19 cellular contexts compared by ENCODE assay signal in the genomic region with DNA sequence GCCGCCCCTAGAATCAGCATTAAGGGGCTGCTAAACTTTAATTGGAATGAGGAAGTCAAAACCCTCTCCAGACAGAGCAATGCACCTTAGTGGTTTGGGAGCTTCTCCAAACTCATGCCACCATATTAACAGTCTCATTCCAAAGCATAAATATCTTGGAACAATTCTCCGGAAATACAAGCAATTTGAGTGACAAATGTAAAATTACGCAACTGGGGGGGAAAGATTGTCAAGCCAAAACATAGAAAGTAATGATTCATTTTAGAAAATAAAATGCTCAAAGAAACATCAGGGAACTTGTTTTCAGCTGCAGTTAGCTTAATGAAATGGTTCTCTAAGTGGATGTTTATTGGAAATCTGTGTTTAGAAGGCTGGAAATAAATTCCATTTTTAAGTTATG.
DNase-seq lines count a peak whose midpoint lies in the region; TF ChIP-seq lines count a peak whose summit lies in the region.
"Had no signal": no experiment of that assay in that cellular context is flagged by ENCODE, and none has a peak within 500 bp of the region (broad histone marks: within the 10 kb centered on the region; RNA-seq: fewer than 3 reads in every experiment).

No MANE protein-coding gene starts in this region.

- no peaks in the 10 kb centered on the region for H3K27me3 ChIP-seq in skeletal muscle satellite cell (ENCODE audit: control insufficient read depth, insufficient read depth, low read length)
- no peaks in the 10 kb centered on the region for H3K27me3 ChIP-seq in tibial nerve

- no peak for TF ChIP-seq EP300 in tibial nerve (IDR thresholded peaks at IDR 0.05)

- no peak for TF ChIP-seq POLR2A in tibial nerve (IDR thresholded peaks at IDR 0.05)

- H3K36me3 ChIP-seq in skeletal muscle satellite cell (ENCODE audit: insufficient read depth, low read length), result no peaks in the 10 kb centered on the region
- no peaks in the 10 kb centered on the region for H3K36me3 ChIP-seq in tibial nerve

- H3K4me1 ChIP-seq in skeletal muscle satellite cell (ENCODE audit: control insufficient read depth, insufficient read depth, low read length) (peaks cover 14% of the 10 kb centered on the region), tibial nerve (no peaks in the 10 kb centered on the region)

- H3K9ac ChIP-seq in skeletal muscle satellite cell (ENCODE audit: low read depth, low read length), result no peak overlapping the region
- H3K9ac ChIP-seq: SK-N-SH had no signal

- DNase-seq in GM03348 (ENCODE audit: low spot score) (peak; percentile 17), M059J (ENCODE audit: low read depth) (peak; percentile 35), fibroblast of peridontal ligament (ENCODE audit: extremely low read depth) (peak; percentile 19), NCI-H187 (lab: John Stamatoyannopoulos, UW) (no peak), tibial nerve (ENCODE audit: low spot score in 2 of 2) (no peak), cerebellar nuclear complex (lab: John Stamatoyannopoulos, UW) (no peak)
- DNase-seq in stimulated activated CD4-positive, alpha-beta T cell treated with anti-CD3 and anti-CD28 coated beads, Interleukin-1b, Interleukin-23, amount 100 ng/mL, for 48 hours, result no peak
- DNase-seq: CD4-positive, CD25-positive, alpha-beta regulatory T cell; DMS79 treated with DMSO at 0.1 percent for 48 hours; NCI-H1092 treated with DMSO at 0.1 percent for 48 hours; NCI-H146; NCI-H2029 treated with DMSO at 0.1 percent for 48 hours; NCI-H226; NCI-H510A treated with DMSO at 0.1 percent for 48 hours; NCI-H748 treated with DMSO at 0.1 percent for 48 hours; NK-92 treated with Interleukin-12 subunit alpha and Interleukin-12 subunit beta, amount 100 ng/mL, for 24 hours; SIG-M5; SK-N-SH had no signal

- H3K27ac ChIP-seq in tibial nerve, result no peak overlapping the region

- H3K4me3 ChIP-seq in skeletal muscle satellite cell (ENCODE audit: low read length), result no peak overlapping the region
- no peak overlapping the region for H3K4me3 ChIP-seq in tibial nerve

- 68 to 80% methylated on average over 3 of the region's 3 CpGs for WGBS in tibial nerve, 2 donors

- TF ChIP-seq CTCF in tibial nerve (IDR thresholded peaks at IDR 0.05), result no peak

- H3K4me2 ChIP-seq in skeletal muscle satellite cell (ENCODE audit: low read length), result peak overlapping the region; percentile 24
- H3K4me2 ChIP-seq: SK-N-SH had no signal

- H3K9me3 ChIP-seq in skeletal muscle satellite cell (replicated peaks; ENCODE audit: low read length) (no peaks in the 10 kb centered on the region), tibial nerve (no peaks in the 10 kb centered on the region)
- H3K9me3 ChIP-seq: SK-N-SH had no signal

Comparison
In these comparisons a context has a peak if more than half of its experiments do, and no peak if none do; other contexts are left out.
1. DNase-seq: peak in GM03348 (single experiment), M059J (single experiment) and fibroblast of peridontal ligament (single experiment); none in stimulated activated CD4-positive, alpha-beta T cell treated with anti-CD3 and anti-CD28 coated beads, Interleukin-1b, Interleukin-23, amount 100 ng/mL, for 48 hours (single experiment), NCI-H187 (0 of 2), tibial nerve (0 of 2) and cerebellar nuclear complex (0 of 2).